Comparison of ENCODE assay signal across 8 cellular contexts in genomic region chr1:18875107-18875795, GRCh38.
DNase-seq lines count a peak whose midpoint lies in the region; ATAC-seq lines count a peak whose summit lies in the region.

No MANE protein-coding gene starts in this region.

- peak; percentile 33 for DNase-seq in SIG-M5 treated with dmso at 0.1 percent for 504 hours (lab: John Stamatoyannopoulos, UW; ENCODE audit: unreplicated experiment)
- no peak for DNase-seq in SIG-M5 (lab: John Stamatoyannopoulos, UW)
- peak; percentile 91 for DNase-seq in NCI-H2227 (lab: John Stamatoyannopoulos, UW; ENCODE audit: unreplicated experiment)
- peak; percentile 73 for DNase-seq in activated CD4-positive, CD25-positive, alpha-beta regulatory T cell treated with anti-CD3 and anti-CD28 coated beads, Interleukin-2, amount 50 U/mL, for 72 hours
- peak; percentile 42 for DNase-seq in central memory CD4-positive, alpha-beta T cell
- peak; percentile 79 for DNase-seq in kidney tubule cell (ENCODE audit: low spot score)
- DNase-seq in stimulated activated CD4-positive, alpha-beta T cell treated with anti-CD3 and anti-CD28 coated beads, Interleukin-1b, Interleukin-23, amount 100 ng/mL, for 4 hours (ENCODE audit: low read depth in 2 of 2), result peak; percentile 53 to 62

- no peak for ATAC-seq in GM21447 (IDR thresholded peaks at IDR 0.05; ENCODE audit: unreplicated experiment)
